1 cellular context compared by ENCODE assay signal in genomic region chr17:50618941-50619340, GRCh38.
TF ChIP-seq lines count a peak whose summit lies in the region.

No MANE protein-coding gene starts in this region.

TF ChIP-seq in HepG2, 621 proteins besides CTCF, POLR2A, EP300 and RAD21:
- no peak for TF ChIP-seq MXI1 (IDR thresholded peaks at IDR 0.05; ENCODE audit: borderline replicate concordance, low read depth, low read length)
- TF ChIP-seq ZNF234 (CRISPR knock-in tag; conservative IDR thresholded peaks at IDR 0.05) = no peak
- peak; percentile 61 for TF ChIP-seq ZNF121 (CRISPR knock-in tag; IDR thresholded peaks at IDR 0.05)
